Comparison of ENCODE assay signal across 8 cellular contexts in the genomic region with DNA sequence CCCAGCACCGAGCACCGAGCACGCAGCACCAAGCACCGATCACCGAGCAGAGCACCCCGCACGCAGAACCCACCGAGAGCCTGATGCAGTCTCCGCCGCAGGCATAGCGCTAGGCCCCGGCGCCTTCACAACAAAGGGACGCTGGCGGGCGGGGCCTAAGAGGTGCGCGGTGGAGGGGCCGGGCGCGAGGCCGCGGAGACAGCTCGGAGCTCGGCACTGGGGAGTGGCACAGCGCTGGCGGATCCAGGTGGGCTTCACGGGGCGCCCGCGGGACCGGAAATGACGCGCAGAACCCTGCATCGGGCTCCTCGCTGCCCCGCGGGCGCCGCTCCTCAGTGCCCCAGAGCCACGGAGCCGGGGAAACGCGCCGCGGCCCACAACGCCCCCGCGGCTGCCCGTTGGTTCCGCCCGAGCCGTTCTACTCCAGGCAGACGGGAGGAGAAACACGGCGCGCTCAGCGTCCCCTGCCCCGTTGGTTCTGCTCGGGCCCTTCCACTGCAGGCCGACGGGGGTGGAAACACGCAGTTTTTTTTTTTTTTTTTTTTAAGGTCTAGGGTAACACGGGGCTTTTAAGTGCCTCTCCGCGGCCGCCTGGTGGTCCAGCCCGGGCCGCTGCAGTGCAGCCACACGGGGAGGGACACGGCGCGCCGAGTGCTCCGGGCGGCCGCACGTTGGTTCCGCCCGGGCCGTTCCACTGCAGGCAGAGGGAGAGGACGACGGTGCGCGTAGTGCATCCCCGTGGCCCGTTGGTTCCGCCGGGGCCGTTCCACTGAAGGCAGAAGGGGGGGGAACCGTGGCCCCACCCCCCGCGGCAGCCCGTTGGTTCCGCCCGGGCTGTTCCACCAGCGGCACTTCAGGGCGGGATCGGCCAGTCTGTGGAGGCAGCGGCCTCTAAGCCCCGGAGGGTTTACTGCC. TPM values are rescaled to one million over a fixed set of nuclear protein-coding genes. Genes with fewer than 3 reads are reported as not detected.
DNase-seq lines count a peak whose midpoint lies in the region; ATAC-seq and TF ChIP-seq lines count a peak whose summit lies in the region.
"Not testable (repeated sequence)": the region's sequence is repeated elsewhere in the genome, so short reads cannot be mapped to it uniquely, and the experiment has no call there.

No MANE protein-coding gene starts in this region.

- not testable (repeated sequence) for H3K36me3 Mint-ChIP-seq in activated CD8-positive, alpha-beta T cell treated with anti-CD3 and anti-CD28 coated beads for 36 hours (ENCODE audit: low read depth)

- DNase-seq in AG04450 (ENCODE audit: low read depth, low spot score) = peak; percentile 49
- peak; percentile 2 for DNase-seq in NCI-H748 (lab: John Stamatoyannopoulos, UW; ENCODE audit: unreplicated experiment)
- DNase-seq in activated CD8-positive, alpha-beta T cell treated with anti-CD3 and anti-CD28 coated beads for 36 hours = peak; percentile 86
- DNase-seq in coronary artery (ENCODE audit: low spot score) = peak; percentile 86
- DNase-seq in left lobe of liver (ENCODE audit: low spot score) = peak; percentile 87
- DNase-seq in stimulated activated CD4-positive, alpha-beta T cell treated with anti-CD3 and anti-CD28 coated beads, Interleukin-1b, Interleukin-23, amount 100 ng/mL, for 1 hour (ENCODE audit: low read depth in 2 of 2) = peak; percentile 84 to 94

- not testable (repeated sequence) for H3K27me3 Mint-ChIP-seq in activated CD8-positive, alpha-beta T cell treated with anti-CD3 and anti-CD28 coated beads for 36 hours

- peak overlapping the region; percentile 58 for H3K4me3 ChIP-seq in AG04450 (ENCODE audit: low read depth, low read length)
- H3K4me3 ChIP-seq in coronary artery = peak overlapping the region; percentile 82

- peaks cover 10% of the 10 kb centered on the region for H3K4me1 Mint-ChIP-seq in activated CD8-positive, alpha-beta T cell treated with anti-CD3 and anti-CD28 coated beads for 36 hours (ENCODE audit: low read depth)

- peak overlapping the region; percentile 63 for H3K4me3 Mint-ChIP-seq in activated CD8-positive, alpha-beta T cell treated with anti-CD3 and anti-CD28 coated beads for 36 hours

- peak; percentile 76 for ATAC-seq in GM19324 (IDR thresholded peaks at IDR 0.05; ENCODE audit: low FRiP score, unreplicated experiment)
- ATAC-seq in HG03280 (IDR thresholded peaks at IDR 0.05; ENCODE audit: unreplicated experiment) = peak; percentile 68
- peak; percentile 81 for ATAC-seq in activated CD8-positive, alpha-beta T cell treated with anti-CD3 and anti-CD28 coated beads for 36 hours
- ATAC-seq in left lobe of liver = peak; percentile 93

- H3K27ac Mint-ChIP-seq in activated CD8-positive, alpha-beta T cell treated with anti-CD3 and anti-CD28 coated beads for 36 hours = peak overlapping the region; percentile 87

- CTCF ChIA-PET in AG04450 (lab: Charles Lee); activated CD8-positive, alpha-beta T cell treated with anti-CD3 and anti-CD28 coated beads for 36 hours (lab: Charles Lee): not testable (repeated sequence)

- intact Hi-C loops in activated CD8-positive, alpha-beta T cell treated with anti-CD3 and anti-CD28 coated beads for 36 hours (cut with micrococcal nuclease) = not testable (repeated sequence)

- not testable (repeated sequence) for H3K27me3 ChIP-seq in AG04450 (ENCODE audit: control insufficient read depth, insufficient read depth, low read length)

- not testable (repeated sequence) for H3K9me3 ChIP-seq in AG04450 (ENCODE audit: control insufficient read depth, insufficient read depth, low read length)

- TF ChIP-seq CTCF in AG04450 (IDR thresholded peaks at IDR 0.05; ENCODE audit: low read depth, low read length); activated CD8-positive, alpha-beta T cell treated with anti-CD3 and anti-CD28 coated beads for 36 hours (IDR thresholded peaks at IDR 0.05); coronary artery (IDR thresholded peaks at IDR 0.05): not testable (repeated sequence)

- POLR2A ChIA-PET in AG04450 (lab: Yijun Ruan, JAX) = not testable (repeated sequence)
- POLR2A ChIA-PET in activated CD8-positive, alpha-beta T cell treated with anti-CD3 and anti-CD28 coated beads for 36 hours (lab: Charles Lee) = interaction anchor here (0.6 kb wide), 1 partner anchor 81 kb away, joined by 3 read pairs; no protein-coding TSS in a partner anchor

- H3K9me3 Mint-ChIP-seq in activated CD8-positive, alpha-beta T cell treated with anti-CD3 and anti-CD28 coated beads for 36 hours = not testable (repeated sequence)

- H3K27ac ChIP-seq in AG04450 (ENCODE audit: low read depth, low read length) (peak overlapping the region; percentile 89), coronary artery (peak overlapping the region; percentile 57 to 91)

RNA-seq across cellular contexts. Expression of a gene that starts 21.8 kb away (rescaled TPM):
- polyA plus RNA-seq in AG04450 (2011; rRNA removed) = 6.0 and 10.6 TPM in 2 replicates
- 8.3 and 13.4 TPM in 2 replicates for polyA minus RNA-seq in AG04450 (2011; rRNA and poly(A)+ RNA removed)
- 10 to 100 TPM; 64.8 to 70.6 TPM for total RNA-seq in activated CD8-positive, alpha-beta T cell treated with anti-CD3 and anti-CD28 coated beads for 36 hours
- total RNA-seq in left lobe of liver = 13.6 TPM

RNA-seq across cellular contexts. Expression of a gene that starts 32.4 kb away (rescaled TPM):
- 37.8 and 39.8 TPM in 2 replicates for polyA plus RNA-seq in AG04450 (2011; rRNA removed)
- polyA minus RNA-seq in AG04450 (2011; rRNA and poly(A)+ RNA removed) = 28.3 and 35.4 TPM in 2 replicates
- total RNA-seq in activated CD8-positive, alpha-beta T cell treated with anti-CD3 and anti-CD28 coated beads for 36 hours = 10 to 100 TPM; 57.3 to 65.6 TPM
- 136 TPM for total RNA-seq in left lobe of liver

RNA-seq across cellular contexts. Expression of a gene that starts 53.3 kb away (rescaled TPM):
- polyA plus RNA-seq in AG04450 (2011; rRNA removed) = 30.5 and 36.4 TPM in 2 replicates
- 36.4 and 42.3 TPM in 2 replicates for polyA minus RNA-seq in AG04450 (2011; rRNA and poly(A)+ RNA removed)
- total RNA-seq in activated CD8-positive, alpha-beta T cell treated with anti-CD3 and anti-CD28 coated beads for 36 hours = 10 to 100 TPM; 21.9 to 23.8 TPM
- total RNA-seq in left lobe of liver = 18.6 TPM

Comparison
In these comparisons a context has a peak if more than half of its experiments do, and no peak if none do; other contexts are left out.
1. Peak in every context shown above with its lines: DNase-seq, ATAC-seq, H3K4me3 ChIP-seq and H3K27ac ChIP-seq.
2. DNase-seq: peak in every context shown above with its lines; median percentile 89 in stimulated activated CD4-positive, alpha-beta T cell treated with anti-CD3 and anti-CD28 coated beads, Interleukin-1b, Interleukin-23, amount 100 ng/mL, for 1 hour; 87 in left lobe of liver; 86 in activated CD8-positive, alpha-beta T cell treated with anti-CD3 and anti-CD28 coated beads for 36 hours; 86 in coronary artery; 49 in AG04450; 2 in NCI-H748.